In genomic region chr3:72657666-72658065, GRCh38 we compare ENCODE assay signal across 8 cellular contexts.
DNase-seq lines count a peak whose midpoint lies in the region; ATAC-seq and TF ChIP-seq lines count a peak whose summit lies in the region.

No MANE protein-coding gene starts in this region.

- no peak overlapping the region for H3K4me3 Mint-ChIP-seq in activated CD4-positive, alpha-beta memory T cell treated with anti-CD3 and anti-CD28 coated beads for 36 hours
- H3K4me3 Mint-ChIP-seq in activated CD4-positive, alpha-beta memory T cell treated with anti-CD3 and anti-CD28 coated beads, Interleukin-2, amount 10 ng/mL, durations not matched to agents 7 days and 5 days: no peak overlapping the region

- ATAC-seq in stimulated activated naive CD8-positive, alpha-beta T cell treated with anti-CD3 and anti-CD28 coated beads, Interleukin-15, Interleukin-2, amounts not matched to agents 100 U/mL and 50 U/mL, for 24 hours: peak; percentile 76
- no peak for ATAC-seq in left ventricle myocardium superior
- ATAC-seq in GM21619 (IDR thresholded peaks at IDR 0.05; ENCODE audit: unreplicated experiment): no peak

- H3K36me3 ChIP-seq in tibial nerve: no peaks in the 10 kb centered on the region

- WGBS in tibial nerve, 2 donors: 64 to 65% methylated on average over 4 of the region's 4 CpGs

- H3K4me3 ChIP-seq in astrocyte of the cerebellum (ENCODE audit: low read depth, low read length): no peak overlapping the region
- no peak overlapping the region for H3K4me3 ChIP-seq in tibial nerve

- no peaks in the 10 kb centered on the region for H3K36me3 Mint-ChIP-seq in activated CD4-positive, alpha-beta memory T cell treated with anti-CD3 and anti-CD28 coated beads for 36 hours
- H3K36me3 Mint-ChIP-seq in activated CD4-positive, alpha-beta memory T cell treated with anti-CD3 and anti-CD28 coated beads, Interleukin-2, amount 10 ng/mL, durations not matched to agents 7 days and 5 days (ENCODE audit: low read depth): no peaks in the 10 kb centered on the region

- intact Hi-C loops in activated CD4-positive, alpha-beta memory T cell treated with anti-CD3 and anti-CD28 coated beads for 36 hours (cut with micrococcal nuclease): no loop called here
- intact Hi-C loops in left ventricle myocardium superior (cut with micrococcal nuclease): no loop called here

- H3K9me3 Mint-ChIP-seq in activated CD4-positive, alpha-beta memory T cell treated with anti-CD3 and anti-CD28 coated beads for 36 hours: no peaks in the 10 kb centered on the region
- H3K9me3 Mint-ChIP-seq in activated CD4-positive, alpha-beta memory T cell treated with anti-CD3 and anti-CD28 coated beads, Interleukin-2, amount 10 ng/mL, durations not matched to agents 7 days and 5 days: peaks cover 7% of the 10 kb centered on the region

- TF ChIP-seq CTCF in astrocyte of the cerebellum (IDR thresholded peaks at IDR 0.05; ENCODE audit: low read depth, low read length, missing control alignments) (no peak), tibial nerve (IDR thresholded peaks at IDR 0.05) (no peak)

- no peak for TF ChIP-seq EP300 in tibial nerve (IDR thresholded peaks at IDR 0.05)

- no peaks in the 10 kb centered on the region for H3K9me3 ChIP-seq in tibial nerve

- in situ Hi-C loops in astrocyte of the cerebellum (cut with HindIII; ENCODE audit: low sequenced_read_pairs): no loop called here

- peak; percentile 67 for DNase-seq in activated CD4-positive, alpha-beta memory T cell treated with anti-CD3 and anti-CD28 coated beads for 36 hours
- no peak for DNase-seq in activated CD4-positive, alpha-beta memory T cell treated with anti-CD3 and anti-CD28 coated beads, Interleukin-2, amount 10 ng/mL, durations not matched to agents 7 days and 5 days
- DNase-seq in RPMI7951 (ENCODE audit: low read depth) (peak; percentile 62), astrocyte of the cerebellum (ENCODE audit: low read depth) (peak; percentile 54), left ventricle myocardium superior (no peak), tibial nerve (ENCODE audit: low spot score in 2 of 2) (no peak)
- DNase-seq in stimulated activated naive CD8-positive, alpha-beta T cell treated with anti-CD3 and anti-CD28 coated beads, Interleukin-15, Interleukin-2, amounts not matched to agents 100 U/mL and 50 U/mL, for 24 hours: peak; percentile 20

- POLR2A ChIA-PET in activated CD4-positive, alpha-beta memory T cell treated with anti-CD3 and anti-CD28 coated beads for 36 hours (lab: Charles Lee): no interaction called here
- POLR2A ChIA-PET in activated CD4-positive, alpha-beta memory T cell treated with anti-CD3 and anti-CD28 coated beads, Interleukin-2, amount 10 ng/mL, durations not matched to agents 7 days and 5 days (lab: Charles Lee): no interaction called here

- H3K27me3 Mint-ChIP-seq in activated CD4-positive, alpha-beta memory T cell treated with anti-CD3 and anti-CD28 coated beads for 36 hours: peaks cover 8% of the 10 kb centered on the region
- H3K27me3 Mint-ChIP-seq in activated CD4-positive, alpha-beta memory T cell treated with anti-CD3 and anti-CD28 coated beads, Interleukin-2, amount 10 ng/mL, durations not matched to agents 7 days and 5 days: peaks cover 6% of the 10 kb centered on the region

- no peak overlapping the region for H3K27ac ChIP-seq in tibial nerve

- TF ChIP-seq POLR2A in tibial nerve (IDR thresholded peaks at IDR 0.05): no peak

- H3K4me1 Mint-ChIP-seq in activated CD4-positive, alpha-beta memory T cell treated with anti-CD3 and anti-CD28 coated beads for 36 hours (ENCODE audit: low read depth): peaks cover 13% of the 10 kb centered on the region
- peaks cover 5% of the 10 kb centered on the region for H3K4me1 Mint-ChIP-seq in activated CD4-positive, alpha-beta memory T cell treated with anti-CD3 and anti-CD28 coated beads, Interleukin-2, amount 10 ng/mL, durations not matched to agents 7 days and 5 days

- CTCF ChIA-PET in activated CD4-positive, alpha-beta memory T cell treated with anti-CD3 and anti-CD28 coated beads for 36 hours (lab: Charles Lee): interaction anchor here (1.7 kb wide), 1 partner anchor 8 kb away, joined by 13 read pairs; no protein-coding TSS in a partner anchor
- CTCF ChIA-PET in activated CD4-positive, alpha-beta memory T cell treated with anti-CD3 and anti-CD28 coated beads, Interleukin-2, amount 10 ng/mL, durations not matched to agents 7 days and 5 days (lab: Charles Lee): interaction anchor here (1.7 kb wide), 1 partner anchor 8 kb away, joined by 8 read pairs; no protein-coding TSS in a partner anchor

- no peak overlapping the region for H3K27ac Mint-ChIP-seq in activated CD4-positive, alpha-beta memory T cell treated with anti-CD3 and anti-CD28 coated beads for 36 hours
- H3K27ac Mint-ChIP-seq in activated CD4-positive, alpha-beta memory T cell treated with anti-CD3 and anti-CD28 coated beads, Interleukin-2, amount 10 ng/mL, durations not matched to agents 7 days and 5 days: no peak overlapping the region

- H3K27me3 ChIP-seq in tibial nerve: peaks cover 0 to 17% of the 10 kb centered on the region in 2 donors

- peaks cover 0 to 15% (median 6%) of the 10 kb centered on the region in 4 donors for H3K4me1 ChIP-seq in tibial nerve

Comparison
In these comparisons a context has a peak if more than half of its experiments do, and no peak if none do; other contexts are left out.
1. DNase-seq: peak in activated CD4-positive, alpha-beta memory T cell treated with anti-CD3 and anti-CD28 coated beads for 36 hours (single experiment), RPMI7951 (single experiment), astrocyte of the cerebellum (single experiment) and stimulated activated naive CD8-positive, alpha-beta T cell treated with anti-CD3 and anti-CD28 coated beads, Interleukin-15, Interleukin-2, amounts not matched to agents 100 U/mL and 50 U/mL, for 24 hours (single experiment); none in activated CD4-positive, alpha-beta memory T cell treated with anti-CD3 and anti-CD28 coated beads, Interleukin-2, amount 10 ng/mL, durations not matched to agents 7 days and 5 days (single experiment), left ventricle myocardium superior (single experiment) and tibial nerve (0 of 2).